Comparison of ENCODE assay signal across 1 cellular context in the genomic region with DNA sequence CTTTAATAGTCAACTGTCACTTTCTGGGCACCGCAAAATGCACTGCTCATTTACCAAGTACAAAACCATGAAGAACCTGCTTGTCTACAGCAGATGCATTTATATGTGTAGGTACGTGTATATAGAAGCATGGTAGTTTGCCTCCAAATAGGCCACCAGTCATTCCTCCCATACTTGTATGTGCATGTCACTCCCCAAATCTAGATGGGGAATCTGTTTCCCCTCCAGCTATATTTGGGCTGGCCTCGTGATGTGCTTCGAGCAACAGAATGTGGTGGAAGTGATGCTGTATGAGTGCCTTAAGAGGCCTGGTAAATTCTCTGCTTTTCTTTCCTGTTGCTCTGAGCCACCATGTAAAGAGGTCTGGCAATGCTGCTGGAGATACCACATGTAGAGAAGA.
TF ChIP-seq lines count a peak whose summit lies in the region.

No MANE protein-coding gene starts in this region.

TF ChIP-seq in K562, 482 proteins besides CTCF, POLR2A, EP300 and RAD21:
- TF ChIP-seq, protein P1, sequence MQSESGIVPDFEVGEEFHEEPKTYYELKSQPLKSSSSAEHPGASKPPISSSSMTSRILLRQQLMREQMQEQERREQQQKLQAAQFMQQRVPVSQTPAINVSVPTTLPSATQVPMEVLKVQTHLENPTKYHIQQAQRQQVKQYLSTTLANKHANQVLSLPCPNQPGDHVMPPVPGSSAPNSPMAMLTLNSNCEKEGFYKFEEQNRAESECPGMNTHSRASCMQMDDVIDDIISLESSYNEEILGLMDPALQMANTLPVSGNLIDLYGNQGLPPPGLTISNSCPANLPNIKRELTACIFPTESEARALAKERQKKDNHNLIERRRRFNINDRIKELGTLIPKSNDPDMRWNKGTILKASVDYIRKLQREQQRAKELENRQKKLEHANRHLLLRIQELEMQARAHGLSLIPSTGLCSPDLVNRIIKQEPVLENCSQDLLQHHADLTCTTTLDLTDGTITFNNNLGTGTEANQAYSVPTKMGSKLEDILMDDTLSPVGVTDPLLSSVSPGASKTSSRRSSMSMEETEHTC (IDR thresholded peaks at IDR 0.05): no peak
- TF ChIP-seq ZNF384 (IDR thresholded peaks at IDR 0.05; ENCODE audit: low read depth, low read length) (no peak), TSC22D4 (tag; IDR thresholded peaks at IDR 0.05) (no peak), L3MBTL2 (IDR thresholded peaks at IDR 0.05) (no peak), EHMT2 (IDR thresholded peaks at IDR 0.05) (no peak), HMG20B (CRISPR knock-in tag; IDR thresholded peaks at IDR 0.05) (no peak), ZNF57 (CRISPR knock-in tag; IDR thresholded peaks at IDR 0.05) (no peak)
- TF ChIP-seq, protein P2, sequence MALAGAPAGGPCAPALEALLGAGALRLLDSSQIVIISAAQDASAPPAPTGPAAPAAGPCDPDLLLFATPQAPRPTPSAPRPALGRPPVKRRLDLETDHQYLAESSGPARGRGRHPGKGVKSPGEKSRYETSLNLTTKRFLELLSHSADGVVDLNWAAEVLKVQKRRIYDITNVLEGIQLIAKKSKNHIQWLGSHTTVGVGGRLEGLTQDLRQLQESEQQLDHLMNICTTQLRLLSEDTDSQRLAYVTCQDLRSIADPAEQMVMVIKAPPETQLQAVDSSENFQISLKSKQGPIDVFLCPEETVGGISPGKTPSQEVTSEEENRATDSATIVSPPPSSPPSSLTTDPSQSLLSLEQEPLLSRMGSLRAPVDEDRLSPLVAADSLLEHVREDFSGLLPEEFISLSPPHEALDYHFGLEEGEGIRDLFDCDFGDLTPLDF (CRISPR knock-in tag; IDR thresholded peaks at IDR 0.05): no peak
- TF ChIP-seq, protein P3, sequence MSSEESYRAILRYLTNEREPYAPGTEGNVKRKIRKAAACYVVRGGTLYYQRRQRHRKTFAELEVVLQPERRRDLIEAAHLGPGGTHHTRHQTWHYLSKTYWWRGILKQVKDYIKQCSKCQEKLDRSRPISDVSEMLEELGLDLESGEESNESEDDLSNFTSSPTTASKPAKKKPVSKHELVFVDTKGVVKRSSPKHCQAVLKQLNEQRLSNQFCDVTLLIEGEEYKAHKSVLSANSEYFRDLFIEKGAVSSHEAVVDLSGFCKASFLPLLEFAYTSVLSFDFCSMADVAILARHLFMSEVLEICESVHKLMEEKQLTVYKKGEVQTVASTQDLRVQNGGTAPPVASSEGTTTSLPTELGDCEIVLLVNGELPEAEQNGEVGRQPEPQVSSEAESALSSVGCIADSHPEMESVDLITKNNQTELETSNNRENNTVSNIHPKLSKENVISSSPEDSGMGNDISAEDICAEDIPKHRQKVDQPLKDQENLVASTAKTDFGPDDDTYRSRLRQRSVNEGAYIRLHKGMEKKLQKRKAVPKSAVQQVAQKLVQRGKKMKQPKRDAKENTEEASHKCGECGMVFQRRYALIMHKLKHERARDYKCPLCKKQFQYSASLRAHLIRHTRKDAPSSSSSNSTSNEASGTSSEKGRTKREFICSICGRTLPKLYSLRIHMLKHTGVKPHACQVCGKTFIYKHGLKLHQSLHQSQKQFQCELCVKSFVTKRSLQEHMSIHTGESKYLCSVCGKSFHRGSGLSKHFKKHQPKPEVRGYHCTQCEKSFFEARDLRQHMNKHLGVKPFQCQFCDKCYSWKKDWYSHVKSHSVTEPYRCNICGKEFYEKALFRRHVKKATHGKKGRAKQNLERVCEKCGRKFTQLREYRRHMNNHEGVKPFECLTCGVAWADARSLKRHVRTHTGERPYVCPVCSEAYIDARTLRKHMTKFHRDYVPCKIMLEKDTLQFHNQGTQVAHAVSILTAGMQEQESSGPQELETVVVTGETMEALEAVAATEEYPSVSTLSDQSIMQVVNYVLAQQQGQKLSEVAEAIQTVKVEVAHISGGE (CRISPR knock-in tag; IDR thresholded peaks at IDR 0.05): no peak
